1 cellular context compared by ENCODE assay signal in the genomic region with DNA sequence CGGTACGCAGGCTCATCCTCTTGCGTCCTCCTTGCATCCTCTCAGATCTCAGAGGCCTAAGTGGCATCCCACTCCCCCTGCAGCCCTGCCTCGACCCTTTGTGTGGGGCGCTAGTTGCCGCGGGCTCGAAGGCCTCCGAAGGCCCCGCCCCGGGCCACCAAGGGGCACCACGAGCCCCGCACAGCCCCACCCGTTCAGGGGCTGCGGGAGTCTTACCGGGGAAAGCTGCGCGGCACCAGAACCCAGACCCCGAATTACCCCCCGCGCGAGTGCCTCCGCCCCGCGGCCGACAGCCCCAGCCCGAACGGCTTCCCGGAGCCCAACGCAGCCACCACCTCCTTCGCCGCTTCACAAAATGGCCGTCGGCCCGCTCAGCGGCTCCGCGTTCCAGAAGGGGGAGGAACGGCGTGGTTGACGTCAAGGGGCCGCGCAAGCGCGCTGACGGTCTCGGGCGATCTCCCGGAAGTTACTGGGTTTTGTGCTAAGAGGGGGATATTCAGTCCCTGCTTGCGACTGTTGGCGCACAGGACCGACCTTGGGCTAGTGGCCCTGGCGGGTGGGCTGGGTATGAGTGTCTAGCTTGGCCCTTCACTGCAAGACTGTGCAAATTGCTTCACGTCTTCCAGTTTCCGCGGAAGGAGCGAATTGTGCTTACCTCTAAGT.
A peak's percentile ranks its signal among the peaks of the same experiment; 100 is the strongest.
TF ChIP-seq lines count a peak whose summit lies in the region.

A gene (minus strand): TSS at position 357 of the 663 bp plus-strand sequence. CDS start 31,977 bp downstream, outside the sequence.
A gene with protein sequence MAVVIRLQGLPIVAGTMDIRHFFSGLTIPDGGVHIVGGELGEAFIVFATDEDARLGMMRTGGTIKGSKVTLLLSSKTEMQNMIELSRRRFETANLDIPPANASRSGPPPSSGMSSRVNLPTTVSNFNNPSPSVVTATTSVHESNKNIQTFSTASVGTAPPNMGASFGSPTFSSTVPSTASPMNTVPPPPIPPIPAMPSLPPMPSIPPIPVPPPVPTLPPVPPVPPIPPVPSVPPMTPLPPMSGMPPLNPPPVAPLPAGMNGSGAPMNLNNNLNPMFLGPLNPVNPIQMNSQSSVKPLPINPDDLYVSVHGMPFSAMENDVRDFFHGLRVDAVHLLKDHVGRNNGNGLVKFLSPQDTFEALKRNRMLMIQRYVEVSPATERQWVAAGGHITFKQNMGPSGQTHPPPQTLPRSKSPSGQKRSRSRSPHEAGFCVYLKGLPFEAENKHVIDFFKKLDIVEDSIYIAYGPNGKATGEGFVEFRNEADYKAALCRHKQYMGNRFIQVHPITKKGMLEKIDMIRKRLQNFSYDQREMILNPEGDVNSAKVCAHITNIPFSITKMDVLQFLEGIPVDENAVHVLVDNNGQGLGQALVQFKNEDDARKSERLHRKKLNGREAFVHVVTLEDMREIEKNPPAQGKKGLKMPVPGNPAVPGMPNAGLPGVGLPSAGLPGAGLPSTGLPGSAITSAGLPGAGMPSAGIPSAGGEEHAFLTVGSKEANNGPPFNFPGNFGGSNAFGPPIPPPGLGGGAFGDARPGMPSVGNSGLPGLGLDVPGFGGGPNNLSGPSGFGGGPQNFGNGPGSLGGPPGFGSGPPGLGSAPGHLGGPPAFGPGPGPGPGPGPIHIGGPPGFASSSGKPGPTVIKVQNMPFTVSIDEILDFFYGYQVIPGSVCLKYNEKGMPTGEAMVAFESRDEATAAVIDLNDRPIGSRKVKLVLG (minus strand): TSS at position 357 of the 663 bp plus-strand sequence. CDS start 9,578 bp downstream, outside the sequence.

TF ChIP-seq in GM12878, 131 proteins besides CTCF, POLR2A, EP300 and RAD21 (continued from another document and continues in another):
- TF ChIP-seq, protein P1, sequence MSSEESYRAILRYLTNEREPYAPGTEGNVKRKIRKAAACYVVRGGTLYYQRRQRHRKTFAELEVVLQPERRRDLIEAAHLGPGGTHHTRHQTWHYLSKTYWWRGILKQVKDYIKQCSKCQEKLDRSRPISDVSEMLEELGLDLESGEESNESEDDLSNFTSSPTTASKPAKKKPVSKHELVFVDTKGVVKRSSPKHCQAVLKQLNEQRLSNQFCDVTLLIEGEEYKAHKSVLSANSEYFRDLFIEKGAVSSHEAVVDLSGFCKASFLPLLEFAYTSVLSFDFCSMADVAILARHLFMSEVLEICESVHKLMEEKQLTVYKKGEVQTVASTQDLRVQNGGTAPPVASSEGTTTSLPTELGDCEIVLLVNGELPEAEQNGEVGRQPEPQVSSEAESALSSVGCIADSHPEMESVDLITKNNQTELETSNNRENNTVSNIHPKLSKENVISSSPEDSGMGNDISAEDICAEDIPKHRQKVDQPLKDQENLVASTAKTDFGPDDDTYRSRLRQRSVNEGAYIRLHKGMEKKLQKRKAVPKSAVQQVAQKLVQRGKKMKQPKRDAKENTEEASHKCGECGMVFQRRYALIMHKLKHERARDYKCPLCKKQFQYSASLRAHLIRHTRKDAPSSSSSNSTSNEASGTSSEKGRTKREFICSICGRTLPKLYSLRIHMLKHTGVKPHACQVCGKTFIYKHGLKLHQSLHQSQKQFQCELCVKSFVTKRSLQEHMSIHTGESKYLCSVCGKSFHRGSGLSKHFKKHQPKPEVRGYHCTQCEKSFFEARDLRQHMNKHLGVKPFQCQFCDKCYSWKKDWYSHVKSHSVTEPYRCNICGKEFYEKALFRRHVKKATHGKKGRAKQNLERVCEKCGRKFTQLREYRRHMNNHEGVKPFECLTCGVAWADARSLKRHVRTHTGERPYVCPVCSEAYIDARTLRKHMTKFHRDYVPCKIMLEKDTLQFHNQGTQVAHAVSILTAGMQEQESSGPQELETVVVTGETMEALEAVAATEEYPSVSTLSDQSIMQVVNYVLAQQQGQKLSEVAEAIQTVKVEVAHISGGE (CRISPR knock-in tag; IDR thresholded peaks at IDR 0.05), result no peak
- TF ChIP-seq SP1 (IDR thresholded peaks at IDR 0.05; ENCODE audit: low read depth, low read length), result peak; percentile 22
- TF ChIP-seq HDAC6 (IDR thresholded peaks at IDR 0.05; ENCODE audit: unreplicated experiment), result no peak
- TF ChIP-seq SMAD5 (IDR thresholded peaks at IDR 0.05; ENCODE audit: low read depth), result peak; percentile 92
- peak; percentile 93 for TF ChIP-seq TAF1 (IDR thresholded peaks at IDR 0.05; ENCODE audit: borderline replicate concordance, low read depth, low read length)
- TF ChIP-seq HDGF (IDR thresholded peaks at IDR 0.05), result no peak
- no peak for TF ChIP-seq ESRRA (IDR thresholded peaks at IDR 0.05; ENCODE audit: low read length)
- no peak for TF ChIP-seq EGR1 (IDR thresholded peaks at IDR 0.05; ENCODE audit: borderline replicate concordance in 1 of 2, low read depth in 2 of 2, low read length in 2 of 2)
- TF ChIP-seq RB1 (IDR thresholded peaks at IDR 0.05; ENCODE audit: borderline replicate concordance), result no peak
- TF ChIP-seq, protein P2, sequence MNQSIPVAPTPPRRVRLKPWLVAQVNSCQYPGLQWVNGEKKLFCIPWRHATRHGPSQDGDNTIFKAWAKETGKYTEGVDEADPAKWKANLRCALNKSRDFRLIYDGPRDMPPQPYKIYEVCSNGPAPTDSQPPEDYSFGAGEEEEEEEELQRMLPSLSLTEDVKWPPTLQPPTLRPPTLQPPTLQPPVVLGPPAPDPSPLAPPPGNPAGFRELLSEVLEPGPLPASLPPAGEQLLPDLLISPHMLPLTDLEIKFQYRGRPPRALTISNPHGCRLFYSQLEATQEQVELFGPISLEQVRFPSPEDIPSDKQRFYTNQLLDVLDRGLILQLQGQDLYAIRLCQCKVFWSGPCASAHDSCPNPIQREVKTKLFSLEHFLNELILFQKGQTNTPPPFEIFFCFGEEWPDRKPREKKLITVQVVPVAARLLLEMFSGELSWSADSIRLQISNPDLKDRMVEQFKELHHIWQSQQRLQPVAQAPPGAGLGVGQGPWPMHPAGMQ (IDR thresholded peaks at IDR 0.05; ENCODE audit: borderline replicate concordance), result no peak
- TF ChIP-seq SRF (IDR thresholded peaks at IDR 0.05; ENCODE audit: low read depth in 2 of 2, low read length in 2 of 2), result no peak
- no peak for TF ChIP-seq KAT2A (conservative IDR thresholded peaks at IDR 0.05; ENCODE audit: control insufficient read depth, low read depth, low read length)
- TF ChIP-seq MYC (IDR thresholded peaks at IDR 0.05; ENCODE audit: insufficient read depth, insufficient read length, insufficient replicate concordance, low read length, severe bottlenecking), result peak; percentile 27
- peak; percentile 92 for TF ChIP-seq POLR2AphosphoS2 (IDR thresholded peaks at IDR 0.05; ENCODE audit: low read depth, low read length)
- TF ChIP-seq GABPA (IDR thresholded peaks at IDR 0.05; ENCODE audit: low read depth), result no peak
- TF ChIP-seq KLF5 (IDR thresholded peaks at IDR 0.05; ENCODE audit: partially characterized antibody), result peak; percentile 95
- TF ChIP-seq, protein P3, sequence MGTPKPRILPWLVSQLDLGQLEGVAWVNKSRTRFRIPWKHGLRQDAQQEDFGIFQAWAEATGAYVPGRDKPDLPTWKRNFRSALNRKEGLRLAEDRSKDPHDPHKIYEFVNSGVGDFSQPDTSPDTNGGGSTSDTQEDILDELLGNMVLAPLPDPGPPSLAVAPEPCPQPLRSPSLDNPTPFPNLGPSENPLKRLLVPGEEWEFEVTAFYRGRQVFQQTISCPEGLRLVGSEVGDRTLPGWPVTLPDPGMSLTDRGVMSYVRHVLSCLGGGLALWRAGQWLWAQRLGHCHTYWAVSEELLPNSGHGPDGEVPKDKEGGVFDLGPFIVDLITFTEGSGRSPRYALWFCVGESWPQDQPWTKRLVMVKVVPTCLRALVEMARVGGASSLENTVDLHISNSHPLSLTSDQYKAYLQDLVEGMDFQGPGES (IDR thresholded peaks at IDR 0.05), result 0 out of 2 replicates have a peak, but pooled peaks have one; percentile 13
- TF ChIP-seq JUND (IDR thresholded peaks at IDR 0.05; ENCODE audit: low read depth, low read length), result peak; percentile 59; the same call in 1 of the 2 replicates
- TF ChIP-seq MTA3 (IDR thresholded peaks at IDR 0.05; ENCODE audit: borderline replicate concordance, low read length), result no peak
- TF ChIP-seq BHLHE40 (IDR thresholded peaks at IDR 0.05; ENCODE audit: borderline replicate concordance in 1 of 2, low read depth in 2 of 2, low read length in 1 of 2), result peak; percentile 37 to 64; a peak in 2 of 4 replicates
- TF ChIP-seq, protein P4, sequence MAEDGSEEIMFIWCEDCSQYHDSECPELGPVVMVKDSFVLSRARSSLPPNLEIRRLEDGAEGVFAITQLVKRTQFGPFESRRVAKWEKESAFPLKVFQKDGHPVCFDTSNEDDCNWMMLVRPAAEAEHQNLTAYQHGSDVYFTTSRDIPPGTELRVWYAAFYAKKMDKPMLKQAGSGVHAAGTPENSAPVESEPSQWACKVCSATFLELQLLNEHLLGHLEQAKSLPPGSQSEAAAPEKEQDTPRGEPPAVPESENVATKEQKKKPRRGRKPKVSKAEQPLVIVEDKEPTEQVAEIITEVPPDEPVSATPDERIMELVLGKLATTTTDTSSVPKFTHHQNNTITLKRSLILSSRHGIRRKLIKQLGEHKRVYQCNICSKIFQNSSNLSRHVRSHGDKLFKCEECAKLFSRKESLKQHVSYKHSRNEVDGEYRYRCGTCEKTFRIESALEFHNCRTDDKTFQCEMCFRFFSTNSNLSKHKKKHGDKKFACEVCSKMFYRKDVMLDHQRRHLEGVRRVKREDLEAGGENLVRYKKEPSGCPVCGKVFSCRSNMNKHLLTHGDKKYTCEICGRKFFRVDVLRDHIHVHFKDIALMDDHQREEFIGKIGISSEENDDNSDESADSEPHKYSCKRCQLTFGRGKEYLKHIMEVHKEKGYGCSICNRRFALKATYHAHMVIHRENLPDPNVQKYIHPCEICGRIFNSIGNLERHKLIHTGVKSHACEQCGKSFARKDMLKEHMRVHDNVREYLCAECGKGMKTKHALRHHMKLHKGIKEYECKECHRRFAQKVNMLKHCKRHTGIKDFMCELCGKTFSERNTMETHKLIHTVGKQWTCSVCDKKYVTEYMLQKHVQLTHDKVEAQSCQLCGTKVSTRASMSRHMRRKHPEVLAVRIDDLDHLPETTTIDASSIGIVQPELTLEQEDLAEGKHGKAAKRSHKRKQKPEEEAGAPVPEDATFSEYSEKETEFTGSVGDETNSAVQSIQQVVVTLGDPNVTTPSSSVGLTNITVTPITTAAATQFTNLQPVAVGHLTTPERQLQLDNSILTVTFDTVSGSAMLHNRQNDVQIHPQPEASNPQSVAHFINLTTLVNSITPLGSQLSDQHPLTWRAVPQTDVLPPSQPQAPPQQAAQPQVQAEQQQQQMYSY (CRISPR knock-in tag; IDR thresholded peaks at IDR 0.05), result no peak
- TF ChIP-seq, protein P5, sequence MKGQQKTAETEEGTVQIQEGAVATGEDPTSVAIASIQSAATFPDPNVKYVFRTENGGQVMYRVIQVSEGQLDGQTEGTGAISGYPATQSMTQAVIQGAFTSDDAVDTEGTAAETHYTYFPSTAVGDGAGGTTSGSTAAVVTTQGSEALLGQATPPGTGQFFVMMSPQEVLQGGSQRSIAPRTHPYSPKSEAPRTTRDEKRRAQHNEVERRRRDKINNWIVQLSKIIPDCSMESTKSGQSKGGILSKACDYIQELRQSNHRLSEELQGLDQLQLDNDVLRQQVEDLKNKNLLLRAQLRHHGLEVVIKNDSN (IDR thresholded peaks at IDR 0.05; ENCODE audit: borderline replicate concordance, extremely low read length, insufficient read depth, low read depth, low read length), result no peak
- TF ChIP-seq FOXK2 (IDR thresholded peaks at IDR 0.05), result peak; percentile 89
- no peak for TF ChIP-seq NFXL1 (IDR thresholded peaks at IDR 0.05; ENCODE audit: borderline replicate concordance)
- no peak for TF ChIP-seq TBL1XR1 (IDR thresholded peaks at IDR 0.05; ENCODE audit: low read depth, low read length)
- TF ChIP-seq ZNF274 (IDR thresholded peaks at IDR 0.05; ENCODE audit: insufficient read depth, insufficient read length), result no peak
- TF ChIP-seq, protein P6, sequence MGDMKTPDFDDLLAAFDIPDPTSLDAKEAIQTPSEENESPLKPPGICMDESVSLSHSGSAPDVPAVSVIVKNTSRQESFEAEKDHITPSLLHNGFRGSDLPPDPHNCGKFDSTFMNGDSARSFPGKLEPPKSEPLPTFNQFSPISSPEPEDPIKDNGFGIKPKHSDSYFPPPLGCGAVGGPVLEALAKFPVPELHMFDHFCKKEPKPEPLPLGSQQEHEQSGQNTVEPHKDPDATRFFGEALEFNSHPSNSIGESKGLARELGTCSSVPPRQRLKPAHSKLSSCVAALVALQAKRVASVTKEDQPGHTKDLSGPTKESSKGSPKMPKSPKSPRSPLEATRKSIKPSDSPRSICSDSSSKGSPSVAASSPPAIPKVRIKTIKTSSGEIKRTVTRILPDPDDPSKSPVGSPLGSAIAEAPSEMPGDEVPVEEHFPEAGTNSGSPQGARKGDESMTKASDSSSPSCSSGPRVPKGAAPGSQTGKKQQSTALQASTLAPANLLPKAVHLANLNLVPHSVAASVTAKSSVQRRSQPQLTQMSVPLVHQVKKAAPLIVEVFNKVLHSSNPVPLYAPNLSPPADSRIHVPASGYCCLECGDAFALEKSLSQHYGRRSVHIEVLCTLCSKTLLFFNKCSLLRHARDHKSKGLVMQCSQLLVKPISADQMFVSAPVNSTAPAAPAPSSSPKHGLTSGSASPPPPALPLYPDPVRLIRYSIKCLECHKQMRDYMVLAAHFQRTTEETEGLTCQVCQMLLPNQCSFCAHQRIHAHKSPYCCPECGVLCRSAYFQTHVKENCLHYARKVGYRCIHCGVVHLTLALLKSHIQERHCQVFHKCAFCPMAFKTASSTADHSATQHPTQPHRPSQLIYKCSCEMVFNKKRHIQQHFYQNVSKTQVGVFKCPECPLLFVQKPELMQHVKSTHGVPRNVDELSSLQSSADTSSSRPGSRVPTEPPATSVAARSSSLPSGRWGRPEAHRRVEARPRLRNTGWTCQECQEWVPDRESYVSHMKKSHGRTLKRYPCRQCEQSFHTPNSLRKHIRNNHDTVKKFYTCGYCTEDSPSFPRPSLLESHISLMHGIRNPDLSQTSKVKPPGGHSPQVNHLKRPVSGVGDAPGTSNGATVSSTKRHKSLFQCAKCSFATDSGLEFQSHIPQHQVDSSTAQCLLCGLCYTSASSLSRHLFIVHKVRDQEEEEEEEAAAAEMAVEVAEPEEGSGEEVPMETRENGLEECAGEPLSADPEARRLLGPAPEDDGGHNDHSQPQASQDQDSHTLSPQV (IDR thresholded peaks at IDR 0.05), result peak; percentile 73; the same call in 1 of the 2 replicates
- TF ChIP-seq, protein P7, sequence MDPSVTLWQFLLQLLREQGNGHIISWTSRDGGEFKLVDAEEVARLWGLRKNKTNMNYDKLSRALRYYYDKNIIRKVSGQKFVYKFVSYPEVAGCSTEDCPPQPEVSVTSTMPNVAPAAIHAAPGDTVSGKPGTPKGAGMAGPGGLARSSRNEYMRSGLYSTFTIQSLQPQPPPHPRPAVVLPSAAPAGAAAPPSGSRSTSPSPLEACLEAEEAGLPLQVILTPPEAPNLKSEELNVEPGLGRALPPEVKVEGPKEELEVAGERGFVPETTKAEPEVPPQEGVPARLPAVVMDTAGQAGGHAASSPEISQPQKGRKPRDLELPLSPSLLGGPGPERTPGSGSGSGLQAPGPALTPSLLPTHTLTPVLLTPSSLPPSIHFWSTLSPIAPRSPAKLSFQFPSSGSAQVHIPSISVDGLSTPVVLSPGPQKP (IDR thresholded peaks at IDR 0.05; ENCODE audit: low read depth, low read length), result peak; percentile 64; the same call in 1 of the 2 replicates
- peak; percentile 89 for TF ChIP-seq ATF7 (IDR thresholded peaks at IDR 0.05; ENCODE audit: low read depth)
- TF ChIP-seq BCL11A (IDR thresholded peaks at IDR 0.05; ENCODE audit: low read depth, low read length), result no peak
- TF ChIP-seq, protein P8, sequence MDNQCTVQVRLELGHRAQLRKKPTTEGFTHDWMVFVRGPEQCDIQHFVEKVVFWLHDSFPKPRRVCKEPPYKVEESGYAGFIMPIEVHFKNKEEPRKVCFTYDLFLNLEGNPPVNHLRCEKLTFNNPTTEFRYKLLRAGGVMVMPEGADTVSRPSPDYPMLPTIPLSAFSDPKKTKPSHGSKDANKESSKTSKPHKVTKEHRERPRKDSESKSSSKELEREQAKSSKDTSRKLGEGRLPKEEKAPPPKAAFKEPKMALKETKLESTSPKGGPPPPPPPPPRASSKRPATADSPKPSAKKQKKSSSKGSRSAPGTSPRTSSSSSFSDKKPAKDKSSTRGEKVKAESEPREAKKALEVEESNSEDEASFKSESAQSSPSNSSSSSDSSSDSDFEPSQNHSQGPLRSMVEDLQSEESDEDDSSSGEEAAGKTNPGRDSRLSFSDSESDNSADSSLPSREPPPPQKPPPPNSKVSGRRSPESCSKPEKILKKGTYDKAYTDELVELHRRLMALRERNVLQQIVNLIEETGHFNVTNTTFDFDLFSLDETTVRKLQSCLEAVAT (IDR thresholded peaks at IDR 0.05), result no peak
